ENCODE assay signal across 8 cellular contexts in the genomic region with DNA sequence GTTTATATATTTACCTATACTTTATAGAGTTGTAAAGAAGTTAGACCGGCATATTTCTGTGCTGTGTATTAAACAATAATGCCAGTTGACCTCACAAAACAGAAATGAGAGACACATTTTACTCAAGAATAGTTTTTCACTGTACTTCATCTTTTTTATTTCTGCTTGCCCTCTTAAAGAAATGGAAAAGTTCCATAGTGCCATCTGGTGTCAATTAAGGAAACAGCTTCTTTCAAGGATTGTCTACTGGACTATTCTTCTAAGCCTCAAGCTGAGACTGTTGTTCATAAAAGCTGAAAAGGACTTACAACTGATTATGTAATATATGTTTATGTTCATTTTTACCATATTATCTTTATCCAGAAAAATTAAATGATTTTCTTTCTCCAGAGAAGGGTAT.
DNase-seq lines count a peak whose midpoint lies in the region; ATAC-seq and TF ChIP-seq lines count a peak whose summit lies in the region.

No MANE protein-coding gene starts in this region.

- POLR2A ChIA-PET in A673 (lab: Charles Lee; ENCODE audit: low non-redundant PET), result no interaction called here
- POLR2A ChIA-PET in activated CD8-positive, alpha-beta T cell treated with anti-CD3 and anti-CD28 coated beads for 36 hours (lab: Charles Lee), result interaction anchor here (0.6 kb wide), 1 partner anchor 746 kb away, joined by 3 read pairs; no protein-coding TSS in a partner anchor

- no peaks in the 10 kb centered on the region for H3K9me3 ChIP-seq in A673 (ENCODE audit: low read depth, low read length, poor library complexity, severe bottlenecking)
- H3K9me3 ChIP-seq in GM23248 (ENCODE audit: low read depth), result no peaks in the 10 kb centered on the region

- no peak overlapping the region for H3K4me3 Mint-ChIP-seq in activated CD8-positive, alpha-beta T cell treated with anti-CD3 and anti-CD28 coated beads for 36 hours

- no TSS peak for BruUV-seq in A673 (replicated peaks; lab: Mats Ljungman, UMichigan)

- no peaks in the 10 kb centered on the region for H3F3A ChIP-seq in GM23248 (ENCODE audit: insufficient read depth)

- H3K27ac Mint-ChIP-seq in activated CD8-positive, alpha-beta T cell treated with anti-CD3 and anti-CD28 coated beads for 36 hours, result no peak overlapping the region

- H3K36me3 ChIP-seq in A673 (ENCODE audit: insufficient read depth, low read length, poor library complexity, severe bottlenecking) (no peaks in the 10 kb centered on the region), GM23248 (ENCODE audit: low read depth) (no peaks in the 10 kb centered on the region)

- H3K9me2 ChIP-seq in GM23248 (ENCODE audit: insufficient read depth), result no peaks in the 10 kb centered on the region

- H3K4me1 ChIP-seq in A673 (ENCODE audit: insufficient read depth, low read length, poor library complexity, severe bottlenecking) (no peaks in the 10 kb centered on the region), GM23248 (ENCODE audit: insufficient read depth) (no peaks in the 10 kb centered on the region)

- no peak overlapping the region for H3K4me2 ChIP-seq in GM23248 (ENCODE audit: unreplicated experiment)

- H3K27ac ChIP-seq in A673 (ENCODE audit: low read depth, low read length, poor library complexity, severe bottlenecking), result no peak overlapping the region
- H3K27ac ChIP-seq in GM23248, result no peak overlapping the region

- in situ Hi-C loops in GM23248 (cut with MboI), result no loop called here

- no peaks in the 10 kb centered on the region for H3K36me3 Mint-ChIP-seq in activated CD8-positive, alpha-beta T cell treated with anti-CD3 and anti-CD28 coated beads for 36 hours (ENCODE audit: low read depth)

- H3K9me3 Mint-ChIP-seq in activated CD8-positive, alpha-beta T cell treated with anti-CD3 and anti-CD28 coated beads for 36 hours, result no peaks in the 10 kb centered on the region

- CTCF ChIA-PET in A673 (lab: Charles Lee), result no interaction called here
- CTCF ChIA-PET in activated CD8-positive, alpha-beta T cell treated with anti-CD3 and anti-CD28 coated beads for 36 hours (lab: Charles Lee), result no interaction called here

- no peaks in the 10 kb centered on the region for H3K27me3 Mint-ChIP-seq in activated CD8-positive, alpha-beta T cell treated with anti-CD3 and anti-CD28 coated beads for 36 hours

- no peaks in the 10 kb centered on the region for H3K27me3 ChIP-seq in A673 (replicated peaks; ENCODE audit: insufficient read depth, low read depth, low read length, poor library complexity)
- no peaks in the 10 kb centered on the region for H3K27me3 ChIP-seq in GM23248 (replicated peaks; ENCODE audit: insufficient read depth)

- H3K4me3 ChIP-seq in A673 (ENCODE audit: low read depth, low read length, poor library complexity, severe bottlenecking) (no peak overlapping the region), GM23248 (no peak overlapping the region), epithelial cell of esophagus (ENCODE audit: low read length) (no peak overlapping the region)

- DNase-seq in A673 (ENCODE audit: low spot score), result peak; percentile 49
- DNase-seq in GM23248, result peak; percentile 60
- peak; percentile 69 for DNase-seq in NCI-H69 (lab: John Stamatoyannopoulos, UW)
- peak; percentile 56 for DNase-seq in epithelial cell of esophagus (ENCODE audit: low read depth)
- peak; percentile 13 for DNase-seq in stromal cell of bone marrow (ENCODE audit: low read depth)
- no peak for DNase-seq in activated CD8-positive, alpha-beta T cell treated with anti-CD3 and anti-CD28 coated beads for 36 hours

- intact Hi-C loops in A673 (cut with micrococcal nuclease; ENCODE audit: unreplicated experiment), result no loop called here
- intact Hi-C loops in activated CD8-positive, alpha-beta T cell treated with anti-CD3 and anti-CD28 coated beads for 36 hours (cut with micrococcal nuclease), result no loop called here

- H3K9ac ChIP-seq in GM23248, result no peak overlapping the region

- TF ChIP-seq CTCF in A673 (conservative IDR thresholded peaks at IDR 0.05; ENCODE audit: low read depth, low read length) (peak; percentile 55), epithelial cell of esophagus (IDR thresholded peaks at IDR 0.05; ENCODE audit: insufficient read depth, low read depth, low read length, missing control alignments) (peak; percentile 68)
- TF ChIP-seq CTCF in activated CD8-positive, alpha-beta T cell treated with anti-CD3 and anti-CD28 coated beads for 36 hours (IDR thresholded peaks at IDR 0.05), result no peak

- no peak for ATAC-seq in GM18873 (IDR thresholded peaks at IDR 0.05; ENCODE audit: low FRiP score, unreplicated experiment)
- no peak for ATAC-seq in HG03159 (IDR thresholded peaks at IDR 0.05; ENCODE audit: unreplicated experiment)
- no peak for ATAC-seq in activated CD8-positive, alpha-beta T cell treated with anti-CD3 and anti-CD28 coated beads for 36 hours

- no peaks in the 10 kb centered on the region for H3K79me2 ChIP-seq in GM23248 (ENCODE audit: insufficient read depth)

- 11% methylated on average over 1 of the region's 1 CpG for WGBS in GM23248 (ENCODE audit: low coverage in 1 of 2, low lambda C conversion rate in 2 of 2, missing lambda C conversion rate in 2 of 2), 2 experiments

- H2AFZ ChIP-seq in GM23248, result no peak overlapping the region

- no peaks in the 10 kb centered on the region for H4K20me1 ChIP-seq in GM23248 (ENCODE audit: insufficient read depth)

- H3K4me1 Mint-ChIP-seq in activated CD8-positive, alpha-beta T cell treated with anti-CD3 and anti-CD28 coated beads for 36 hours (ENCODE audit: low read depth), result no peaks in the 10 kb centered on the region
